ENCODE assay signal across 8 cellular contexts in the genomic region with DNA sequence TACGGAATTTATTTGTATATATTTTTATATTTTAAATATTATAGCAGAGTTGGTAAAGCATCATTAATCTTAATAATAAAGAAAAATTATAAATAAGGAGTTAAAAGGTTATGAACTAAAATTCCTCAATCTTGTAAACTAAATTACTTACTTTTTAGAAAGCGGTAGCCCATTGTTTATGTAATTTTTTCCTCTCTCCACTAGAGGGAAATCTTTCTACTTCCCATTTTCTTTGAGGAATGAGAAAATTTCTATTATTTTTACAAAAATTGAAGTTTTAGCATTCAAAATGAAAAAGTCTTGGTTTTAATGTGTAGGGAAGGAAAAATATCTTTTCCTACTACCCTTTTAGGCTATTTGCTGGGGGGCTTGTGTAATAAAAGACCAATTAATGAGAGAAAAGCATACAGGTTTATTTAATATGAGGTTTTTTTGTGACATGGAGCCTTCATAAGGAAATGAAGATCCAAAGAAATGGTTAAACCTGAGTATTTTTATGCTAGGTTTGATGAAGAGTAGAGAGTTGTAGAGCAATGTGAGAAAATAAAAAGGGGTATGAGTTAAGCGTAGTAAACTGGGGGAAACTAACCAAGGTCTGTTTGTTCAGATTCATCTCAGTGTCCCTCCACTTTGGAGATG.
A peak's percentile ranks its signal among the peaks of the same experiment; 100 is the strongest.
DNase-seq lines count a peak whose midpoint lies in the region; ATAC-seq and TF ChIP-seq lines count a peak whose summit lies in the region.

No MANE protein-coding gene starts in this region.

- H3K4me2 ChIP-seq in Loucy (ENCODE audit: low read depth, low read length, poor library complexity, severe bottlenecking): no peak overlapping the region

- ATAC-seq in body of pancreas: no peak
- no peak for ATAC-seq in HG03460 (IDR thresholded peaks at IDR 0.05; ENCODE audit: unreplicated experiment)
- ATAC-seq in HG03095 (IDR thresholded peaks at IDR 0.05; ENCODE audit: unreplicated experiment): no peak
- ATAC-seq in GM21447 (IDR thresholded peaks at IDR 0.05; ENCODE audit: unreplicated experiment): no peak

- no peaks in the 10 kb centered on the region for H3K79me2 ChIP-seq in Loucy (ENCODE audit: insufficient read depth, low read length)

- H3K9me3 ChIP-seq in Loucy (ENCODE audit: insufficient read depth, low read depth, low read length) (no peaks in the 10 kb centered on the region), body of pancreas (no peaks in the 10 kb centered on the region)

- no peaks in the 10 kb centered on the region for H3K9me3 Mint-ChIP-seq in nephron

- peaks cover 27% of the 10 kb centered on the region for H3K36me3 Mint-ChIP-seq in nephron (ENCODE audit: low read depth)

- H3K27ac Mint-ChIP-seq in nephron: no peak overlapping the region

- H3K9me2 ChIP-seq in Loucy (replicated peaks; ENCODE audit: low read depth, low read length): no peaks in the 10 kb centered on the region

- no peak overlapping the region for H3K9ac ChIP-seq in Loucy (ENCODE audit: low read depth, low read length, poor library complexity, severe bottlenecking)

- WGBS in body of pancreas, 2 donors: 81 to 88% methylated on average over 3 of the region's 3 CpGs

- no peaks in the 10 kb centered on the region for H3K4me1 Mint-ChIP-seq in nephron

- no peak overlapping the region for H3K4me3 Mint-ChIP-seq in nephron

- H3F3A ChIP-seq in Loucy (ENCODE audit: low read depth): no peaks in the 10 kb centered on the region

- no peaks in the 10 kb centered on the region for H3K27me3 ChIP-seq in Loucy (ENCODE audit: insufficient read depth, low read length, poor library complexity, severe bottlenecking)
- H3K27me3 ChIP-seq in body of pancreas: no peaks in the 10 kb centered on the region
- H3K27me3 ChIP-seq in H7 (ENCODE audit: control insufficient read depth, insufficient read depth, low read length): no peaks in the 10 kb centered on the region

- no peak for TF ChIP-seq POLR2A in body of pancreas (IDR thresholded peaks at IDR 0.05)

- H4K20me1 ChIP-seq in Loucy (ENCODE audit: insufficient read depth, low read length, poor library complexity, severe bottlenecking): no peaks in the 10 kb centered on the region

- H2AFZ ChIP-seq in Loucy (ENCODE audit: low read length): no peak overlapping the region

- H3K4me1 ChIP-seq in Loucy (ENCODE audit: insufficient read depth, low read length, poor library complexity, severe bottlenecking): no peaks in the 10 kb centered on the region
- no peaks in the 10 kb centered on the region for H3K4me1 ChIP-seq in body of pancreas

- TF ChIP-seq CTCF in Loucy (conservative IDR thresholded peaks at IDR 0.05; ENCODE audit: low read length): peak; percentile 70
- TF ChIP-seq CTCF in body of pancreas (IDR thresholded peaks at IDR 0.05): peak in 6 of 7 experiments; percentile 14 to 33 (median 24)
- TF ChIP-seq CTCF in nephron (IDR thresholded peaks at IDR 0.05; ENCODE audit: unreplicated experiment in 3 of 3): peak; percentile 48 to 68 (median 48)

- H3K4me3 ChIP-seq in Loucy (ENCODE audit: low read length, poor library complexity, severe bottlenecking): no peak overlapping the region
- no peak overlapping the region for H3K4me3 ChIP-seq in body of pancreas
- no peak overlapping the region for H3K4me3 ChIP-seq in H7 (ENCODE audit: insufficient read depth, low read depth, low read length)

- intact Hi-C loops in body of pancreas (cut with DNase I): no loop called here

- peak; percentile 28 for DNase-seq in EH (ENCODE audit: low read depth)
- no peak for DNase-seq in body of pancreas
- no peak for DNase-seq in H7

- no peaks in the 10 kb centered on the region for H3K27me3 Mint-ChIP-seq in nephron (ENCODE audit: low read depth)

- no peak overlapping the region for H3K27ac ChIP-seq in body of pancreas

- peaks cover 13% of the 10 kb centered on the region for H3K36me3 ChIP-seq in Loucy (ENCODE audit: insufficient read depth, low read length)
- H3K36me3 ChIP-seq in body of pancreas (replicated peaks in 1 of 2; ENCODE audit: insufficient read depth in 1 of 2, low read depth in 2 of 2): peaks cover 0 to 1% of the 10 kb centered on the region in 2 donors
- peaks cover 4% of the 10 kb centered on the region for H3K36me3 ChIP-seq in H7 (replicated peaks; ENCODE audit: control insufficient read depth, insufficient read depth, low read length)
